ENCODE assay signal across 8 cellular contexts in the genomic region with DNA sequence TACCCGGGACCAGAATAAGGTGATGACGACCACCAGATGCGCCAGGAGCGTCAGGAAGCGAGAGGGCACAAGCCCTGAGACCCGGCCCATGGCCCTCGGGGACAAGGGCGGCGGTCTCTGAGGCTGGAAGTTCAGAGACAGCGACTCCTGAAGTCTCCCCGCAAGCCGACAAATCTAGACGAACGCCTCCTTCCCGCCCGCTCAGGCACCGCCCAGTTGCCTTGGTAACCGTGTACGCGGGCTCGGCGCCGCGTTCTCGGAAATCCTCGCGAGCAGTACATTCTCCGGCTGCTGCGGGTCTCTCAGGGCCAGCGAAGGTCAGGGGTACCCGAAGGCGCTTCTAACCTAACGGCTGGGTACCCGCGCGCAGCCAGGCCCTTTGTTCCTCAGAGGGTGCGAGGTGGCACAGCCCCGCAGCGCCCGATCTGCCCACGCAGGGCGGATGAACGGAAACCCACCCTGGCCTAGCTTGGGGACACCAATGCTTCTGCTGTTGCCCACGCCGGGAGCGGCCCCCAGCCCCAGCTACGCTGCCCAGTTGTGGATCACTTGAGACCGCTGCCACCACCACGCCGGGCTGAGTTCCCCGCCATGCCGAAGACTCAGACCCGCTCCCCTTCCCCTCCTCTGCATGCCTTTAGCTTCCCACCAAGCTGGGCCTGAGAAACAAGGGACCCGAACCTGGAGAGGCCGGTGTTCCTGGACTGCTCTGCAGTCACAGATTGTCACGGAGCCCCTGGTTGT. TPM values are rescaled to one million over a fixed set of nuclear protein-coding genes. Genes with fewer than 3 reads are reported as not detected.
A peak's percentile ranks its signal among the peaks of the same experiment; 100 is the strongest.
DNase-seq lines count a peak whose midpoint lies in the region; ATAC-seq, FAIRE-seq and TF ChIP-seq lines count a peak whose summit lies in the region.

A gene (minus strand): TSS at position 184 of the 744 bp plus-strand sequence. CDS start 94 bp downstream, at position 90.

- H3K27me3 Mint-ChIP-seq in CD8-positive, alpha-beta T cell (ENCODE audit: low read depth), result no peaks in the 10 kb centered on the region
- H3K27me3 Mint-ChIP-seq in T-helper 17 cell, result no peaks in the 10 kb centered on the region

- H3K4me1 Mint-ChIP-seq in CD8-positive, alpha-beta T cell (ENCODE audit: low read depth), result peaks cover 50% of the 10 kb centered on the region
- H3K4me1 Mint-ChIP-seq in T-helper 17 cell, result peaks cover 41% of the 10 kb centered on the region

- peak; percentile 71 to 89 (median 86) for DNase-seq in CD8-positive, alpha-beta T cell
- DNase-seq in NCI-H1092 (lab: John Stamatoyannopoulos, UW) (peak; percentile 71), T-helper 17 cell (peak; percentile 77 to 81 (median 79)), amniotic stem cell (lab: John Stamatoyannopoulos, UW) (peak; percentile 88), left cardiac atrium (peak; percentile 91), posterior vena cava (ENCODE audit: low spot score) (peak; percentile 97), urothelium cell line (ENCODE audit: low spot score) (peak; percentile 78)

- peak within 1 kb of the TSS; percentile 94 for H3K27ac Mint-ChIP-seq in CD8-positive, alpha-beta T cell
- H3K27ac Mint-ChIP-seq in T-helper 17 cell, result peak within 1 kb of the TSS; percentile 100

- POLR2A ChIA-PET in CD8-positive, alpha-beta T cell (lab: Charles Lee), result interaction anchor here (0.9 to 1.9 kb wide), 6 partner anchors 11 to 71 kb away, joined by 3 to 8 read pairs (median 4); a partner anchor contains a TSS

- H3K9me3 Mint-ChIP-seq in CD8-positive, alpha-beta T cell, result no peaks in the 10 kb centered on the region

- H3K4me1 ChIP-seq in CD8-positive, alpha-beta T cell (ENCODE audit: insufficient read depth, low read length), result peaks cover 40% of the 10 kb centered on the region

- peak within 1 kb of the TSS; percentile 72 for H3K27ac ChIP-seq in CD8-positive, alpha-beta T cell (ENCODE audit: low read depth, low read length)

- intact Hi-C loops in CD8-positive, alpha-beta T cell (cut with DNase I, micrococcal nuclease), result loop anchor here in 1 of 2 experiments (1.0 kb wide), 1 partner anchor 10 kb away; no protein-coding TSS in a partner anchor
- intact Hi-C loops in left cardiac atrium (cut with DNase I), result no loop called here
- intact Hi-C loops in posterior vena cava (cut with DNase I), result no loop called here

- H3K27me3 ChIP-seq in CD8-positive, alpha-beta T cell (ENCODE audit: insufficient read depth, low read length), result no peaks in the 10 kb centered on the region

- H3K36me3 ChIP-seq in CD8-positive, alpha-beta T cell (ENCODE audit: insufficient read depth, low read length), result no peaks in the 10 kb centered on the region

- no peaks in the 10 kb centered on the region for H3K9me3 ChIP-seq in CD8-positive, alpha-beta T cell (ENCODE audit: low read length)
- H3K9me3 ChIP-seq in T-helper 17 cell (ENCODE audit: control insufficient read depth, low read length, poor library complexity, severe bottlenecking), result no peaks in the 10 kb centered on the region

- H3K4me3 Mint-ChIP-seq in CD8-positive, alpha-beta T cell, result peak within 1 kb of the TSS; percentile 90
- H3K4me3 Mint-ChIP-seq in T-helper 17 cell, result peak within 1 kb of the TSS; percentile 95

- ATAC-seq in CD8-positive, alpha-beta T cell, result peak; percentile 48
- ATAC-seq in GM21717 (IDR thresholded peaks at IDR 0.05; ENCODE audit: unreplicated experiment) (peak; percentile 36), T-helper 17 cell (peak; percentile 64), left cardiac atrium (peak; percentile 83 to 88)

- no peak for TF ChIP-seq CTCF in CD8-positive, alpha-beta T cell (IDR thresholded peaks at IDR 0.05)

- H3K4me3 ChIP-seq in CD8-positive, alpha-beta T cell (ENCODE audit: low read depth, low read length), result peak within 1 kb of the TSS; percentile 76

- no peak for FAIRE-seq in urothelium cell line (lab: Jason Lieb, UNC)

- CTCF ChIA-PET in CD8-positive, alpha-beta T cell (lab: Charles Lee), result interaction anchor here (0.7 to 17.5 kb wide), 7 partner anchors 9 to 125 kb away, joined by 3 to 183 read pairs (median 4); a partner anchor contains a TSS

- no peaks in the 10 kb centered on the region for H3K36me3 Mint-ChIP-seq in CD8-positive, alpha-beta T cell
- H3K36me3 Mint-ChIP-seq in T-helper 17 cell (ENCODE audit: low read depth), result peaks cover 2% of the 10 kb centered on the region

RNA-seq across cellular contexts. Expression of the gene that starts here (rescaled TPM):
- 10 to 100 TPM; 19.1 to 22.7 TPM for total RNA-seq in CD8-positive, alpha-beta T cell
- total RNA-seq in T-helper 17 cell, result 10 to 100 TPM; 33.0 to 33.9 TPM
- 1 to 10 TPM; 6.8 to 8.0 TPM for total RNA-seq in left cardiac atrium
- 10 to 100 TPM; 12.9 to 16.4 TPM for total RNA-seq in posterior vena cava

Comparison
In these comparisons a context has a peak if more than half of its experiments do, and no peak if none do; other contexts are left out.
1. Peak in every context shown above with its lines: DNase-seq, ATAC-seq, H3K4me3 ChIP-seq and H3K27ac ChIP-seq.